In genomic region chr6:4225207-4225872, GRCh38 we compare ENCODE assay signal across 16 cellular contexts.
DNase-seq lines count a peak whose midpoint lies in the region; ATAC-seq, FAIRE-seq and TF ChIP-seq lines count a peak whose summit lies in the region.
"Had no signal": no experiment of that assay in that cellular context is flagged by ENCODE, and none has a peak within 500 bp of the region (broad histone marks: within the 10 kb centered on the region; RNA-seq: fewer than 3 reads in every experiment).

No MANE protein-coding gene starts in this region.

- H3K27ac Mint-ChIP-seq in neural crest cell (ENCODE audit: unreplicated experiment) = no peak overlapping the region
- H3K27ac Mint-ChIP-seq: CD8-positive, alpha-beta T cell; naive thymus-derived CD8-positive, alpha-beta T cell; stimulated activated naive CD8-positive, alpha-beta T cell treated with anti-CD3 and anti-CD28 coated beads, Interleukin-15, Interleukin-2, amounts not matched to agents 100 ng/mL and 50 ng/mL, for 24 hours had no signal

- H3K27ac ChIP-seq in K562 (ENCODE audit: extremely low read depth, low read depth, low read length) (no peak overlapping the region), suprapubic skin (no peak overlapping the region)

- in situ Hi-C loops in K562 (cut with MboI) = no loop called here

- intact Hi-C loops in K562 (cut with micrococcal nuclease) = no loop called here

- no peaks in the 10 kb centered on the region for H3K79me2 ChIP-seq in K562 (ENCODE audit: control insufficient read depth, insufficient read depth, low read length)

- no peaks in the 10 kb centered on the region for H3K9me1 ChIP-seq in K562 (ENCODE audit: control insufficient read depth, insufficient read depth, low read length)

- TF ChIP-seq RAD21 in K562 (CRISPR knock-in tag; conservative IDR thresholded peaks at IDR 0.05 in 1 of 2, IDR thresholded peaks at IDR 0.05 in 1 of 2) = peak in 1 of 2 experiments; percentile 44; a peak in 2 of 4 replicates

- POLR2A ChIA-PET in K562 (lab: Yijun Ruan, JAX) = interaction anchor here (0.6 kb wide), 1 partner anchor 51 kb away, joined by 3 read pairs; no protein-coding TSS in a partner anchor

- TF ChIP-seq EP300 in K562 (IDR thresholded peaks at IDR 0.05; ENCODE audit: low read length) = no peak
- no peak for TF ChIP-seq EP300 in suprapubic skin (IDR thresholded peaks at IDR 0.05)

- H3K36me3 Mint-ChIP-seq in neural crest cell (ENCODE audit: low read depth) = peaks cover 5% of the 10 kb centered on the region
- H3K36me3 Mint-ChIP-seq: CD8-positive, alpha-beta T cell had no signal

- no peak overlapping the region for H3K4me2 ChIP-seq in K562 (ENCODE audit: insufficient read depth, low read length)

- peak; percentile 53 for DNase-seq in DMS53 treated with DMSO at 0.1 percent for 48 hours (lab: John Stamatoyannopoulos, UW; ENCODE audit: unreplicated experiment)
- peak; percentile 29 for DNase-seq in Jurkat, Clone E6-1 (ENCODE audit: low read depth, low spot score)
- peak in 1 of 4 experiments; percentile 23 for DNase-seq in K562 (ENCODE audit: extremely low read depth in 1 of 4, low spot score in 3 of 4)
- peak; percentile 2 for DNase-seq in neural crest cell (ENCODE audit: low read depth, low spot score)
- no peak for DNase-seq in stimulated activated CD8-positive, alpha-beta memory T cell treated with anti-CD3 and anti-CD28 coated beads, Interleukin-4, amount 100 ng/mL, for 48 hours
- DNase-seq in suprapubic skin (ENCODE audit: low spot score in 2 of 2) = no peak
- no peak for DNase-seq in stimulated activated CD4-positive, alpha-beta T cell treated with anti-CD3 and anti-CD28 coated beads, Interleukin-4, amount 100 ng/mL, for 4 hours
- DNase-seq in NCI-H146 treated with DMSO at 0.1 percent for 48 hours (lab: John Stamatoyannopoulos, UW; ENCODE audit: unreplicated experiment) = no peak
- DNase-seq: activated gamma-delta T cell treated with Interleukin-2 at 50 U/mL for 16 hours; CD8-positive, alpha-beta T cell; H7; left ventricle myocardium superior; naive thymus-derived CD8-positive, alpha-beta T cell; NCI-H2081 had no signal

- no peaks in the 10 kb centered on the region for H3K36me3 ChIP-seq in K562 (ENCODE audit: control insufficient read depth, insufficient read depth, low read length)
- no peaks in the 10 kb centered on the region for H3K36me3 ChIP-seq in suprapubic skin

- H3K4me1 ChIP-seq in K562 (replicated peaks in 1 of 2; ENCODE audit: control insufficient read depth in 2 of 2, insufficient read depth in 2 of 2, low read length in 2 of 2) (peaks cover 0 to 5% of the 10 kb centered on the region in 2 experiments; a peak in 1 of 5 replicates), suprapubic skin (no peaks in the 10 kb centered on the region)

- WGBS in K562 (ENCODE audit: insufficient coverage, low coverage, missing lambda C conversion rate) = 15% methylated on average over 9 of the region's 9 CpGs
- 80% methylated on average over 6 of the region's 9 CpGs for WGBS in suprapubic skin

- H3K9me3 Mint-ChIP-seq in neural crest cell = peaks cover 15% of the 10 kb centered on the region
- H3K9me3 Mint-ChIP-seq: CD8-positive, alpha-beta T cell had no signal

- CTCF ChIA-PET in K562 (lab: Yijun Ruan, JAX; ENCODE audit: low intra/inter-chr PET ratio) = no interaction called here

- H3K9ac ChIP-seq in K562 (ENCODE audit: insufficient read depth in 1 of 2, low read depth in 2 of 2, low read length in 2 of 2) = no peak overlapping the region

- peak in 2 of 3 experiments; percentile 25 to 28; a peak in 2 of 6 replicates for TF ChIP-seq CTCF in K562 (IDR thresholded peaks at IDR 0.05 in 2 of 3, conservative IDR thresholded peaks at IDR 0.05 in 1 of 3; ENCODE audit: insufficient read depth in 2 of 3, low read depth in 1 of 3, low read length in 3 of 3)
- peak; percentile 26 for TF ChIP-seq CTCF in neural crest cell (conservative IDR thresholded peaks at IDR 0.05)
- TF ChIP-seq CTCF in suprapubic skin (IDR thresholded peaks at IDR 0.05) = no peak

- H3K9me3 ChIP-seq in K562 (replicated peaks; ENCODE audit: control insufficient read depth, insufficient read depth, low read depth, low read length) (no peaks in the 10 kb centered on the region), suprapubic skin (no peaks in the 10 kb centered on the region)

- FAIRE-seq in K562 (lab: Jason Lieb, UNC) = no peak
- FAIRE-seq: bronchial epithelial cell had no signal

- H2AFZ ChIP-seq in K562 (ENCODE audit: low read depth, low read length) = no peak overlapping the region

- H3K27me3 Mint-ChIP-seq in neural crest cell (ENCODE audit: low read depth) = no peaks in the 10 kb centered on the region

- no peak overlapping the region for H3K4me3 Mint-ChIP-seq in neural crest cell
- H3K4me3 Mint-ChIP-seq: CD8-positive, alpha-beta T cell; naive thymus-derived CD8-positive, alpha-beta T cell; stimulated activated naive CD8-positive, alpha-beta T cell treated with anti-CD3 and anti-CD28 coated beads, Interleukin-15, Interleukin-2, amounts not matched to agents 100 ng/mL and 50 ng/mL, for 24 hours had no signal

- no peak for ATAC-seq in K562
- ATAC-seq: CD8-positive, alpha-beta T cell; left ventricle myocardium superior; naive thymus-derived CD8-positive, alpha-beta T cell had no signal

- no TSS peak for BruUV-seq in K562 (replicated peaks; lab: Mats Ljungman, UMichigan)

- TF ChIP-seq POLR2A in K562 (conservative IDR thresholded peaks at IDR 0.05) (no peak), suprapubic skin (IDR thresholded peaks at IDR 0.05) (no peak)

- H3K4me3 ChIP-seq in Jurkat, Clone E6-1 (ENCODE audit: low read length) = no peak overlapping the region
- H3K4me3 ChIP-seq in K562 (no peak overlapping the region), suprapubic skin (no peak overlapping the region)

- peaks cover 3% of the 10 kb centered on the region for H3K4me1 Mint-ChIP-seq in neural crest cell
- H3K4me1 Mint-ChIP-seq: naive thymus-derived CD8-positive, alpha-beta T cell had no signal

- H3K27me3 ChIP-seq in K562 (ENCODE audit: control insufficient read depth in 2 of 2, insufficient read depth in 2 of 2, low read length in 2 of 2) (peaks cover 0 to 12% of the 10 kb centered on the region in 2 experiments; a peak in 2 of 5 replicates), suprapubic skin (no peaks in the 10 kb centered on the region)

- H4K20me1 ChIP-seq in K562 (replicated peaks; ENCODE audit: control insufficient read depth, insufficient read depth, low read length) = no peaks in the 10 kb centered on the region

TF ChIP-seq in K562, 482 proteins besides CTCF, POLR2A, EP300 and RAD21:
- TF ChIP-seq SMC3 (conservative IDR thresholded peaks at IDR 0.05; ENCODE audit: insufficient read depth, low read depth, low read length) = 0 out of 2 replicates have a peak, but pooled peaks have one; percentile 22
- no peak for TF ChIP-seq ZNF644 (tag; IDR thresholded peaks at IDR 0.05; ENCODE audit: low read depth)
- TF ChIP-seq CREB1 (IDR thresholded peaks at IDR 0.05) = no peak
- no peak for TF ChIP-seq CREB1 (CRISPR knock-in tag; IDR thresholded peaks at IDR 0.05)

Comparison
In these comparisons a context has a peak if more than half of its experiments do, and no peak if none do; other contexts are left out.
1. DNase-seq: peak in DMS53 treated with DMSO at 0.1 percent for 48 hours (single experiment), Jurkat, Clone E6-1 (single experiment) and neural crest cell (single experiment); none in stimulated activated CD8-positive, alpha-beta memory T cell treated with anti-CD3 and anti-CD28 coated beads, Interleukin-4, amount 100 ng/mL, for 48 hours (single experiment), suprapubic skin (0 of 2), stimulated activated CD4-positive, alpha-beta T cell treated with anti-CD3 and anti-CD28 coated beads, Interleukin-4, amount 100 ng/mL, for 4 hours (0 of 2) and NCI-H146 treated with DMSO at 0.1 percent for 48 hours (single experiment).
2. CTCF ChIP-seq: peak in K562 (2 of 3) and neural crest cell (single experiment); none in suprapubic skin (0 of 2).